8 cellular contexts compared by ENCODE assay signal in the genomic region with DNA sequence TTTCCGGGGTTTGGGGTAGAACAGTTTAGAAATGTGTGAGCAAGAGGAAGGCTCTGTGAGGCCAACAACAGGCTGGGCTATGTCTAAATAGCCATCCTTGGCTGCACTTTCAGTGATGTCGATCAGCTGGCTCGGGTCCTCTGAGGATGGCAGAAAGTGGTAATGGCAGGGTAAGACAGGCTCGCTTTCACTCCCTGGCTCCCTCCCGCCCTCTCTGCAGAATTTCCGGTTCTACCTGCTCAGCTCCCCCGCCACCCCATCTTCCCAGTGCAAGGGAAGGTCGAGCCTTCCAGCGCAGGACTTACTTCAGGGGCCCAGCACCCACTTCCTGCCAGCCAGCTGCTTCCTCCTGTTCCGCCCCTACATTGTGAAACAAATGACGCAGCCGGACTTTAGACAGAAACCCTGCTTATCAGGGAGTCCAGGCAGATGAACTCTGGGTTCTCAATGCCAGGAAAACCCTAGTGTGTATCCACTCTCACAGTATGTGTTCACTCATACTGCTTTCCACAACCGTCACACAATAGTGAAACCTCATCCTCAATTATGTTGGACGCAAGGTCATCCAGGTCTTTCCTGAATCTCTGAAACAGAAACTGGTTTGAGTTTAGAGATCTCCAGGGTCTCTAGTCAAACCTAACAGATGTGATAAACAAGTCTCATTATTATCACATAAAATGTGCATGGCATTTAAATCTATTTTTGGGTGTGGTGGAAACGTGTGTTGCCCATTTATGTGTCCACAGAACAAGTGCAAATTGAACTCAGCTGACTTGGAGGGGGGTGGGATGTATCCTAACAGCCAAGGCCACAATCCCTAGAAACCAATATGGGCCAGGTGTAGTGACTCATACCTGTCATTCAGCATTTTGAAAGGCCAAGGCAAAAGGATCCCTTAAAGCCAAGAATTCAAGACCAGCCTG. TPM values are rescaled to one million over a fixed set of nuclear protein-coding genes. Genes with fewer than 3 reads are reported as not detected.
DNase-seq lines count a peak whose midpoint lies in the region; ATAC-seq, FAIRE-seq and TF ChIP-seq lines count a peak whose summit lies in the region.

No MANE protein-coding gene starts in this region.

- H3K9me3 ChIP-seq in astrocyte (ENCODE audit: insufficient read depth, low read depth, low read length) (no peaks in the 10 kb centered on the region), HAP-1 (no peaks in the 10 kb centered on the region)

- CTCF ChIA-PET in T-cell (lab: Charles Lee): interaction anchor here in 1 of 2 donors (0.8 to 1.4 kb wide), 3 partner anchors 7 to 16 kb away, joined by 3 to 5 read pairs (median 3); partner anchors contain the start of gene F11R

- H2AFZ ChIP-seq in astrocyte (ENCODE audit: low read depth, low read length): peak overlapping the region; percentile 58

- no peak for FAIRE-seq in astrocyte (lab: Jason Lieb, UNC)

- TF ChIP-seq CTCF in astrocyte (IDR thresholded peaks at IDR 0.05; ENCODE audit: insufficient read depth, low read depth, low read length): no peak

- H3K27ac Mint-ChIP-seq in T-cell: peak overlapping the region; percentile 97 to 99
- peak overlapping the region; percentile 73 for H3K27ac Mint-ChIP-seq in astrocyte (ENCODE audit: unreplicated experiment)

- H3K36me3 ChIP-seq in astrocyte (ENCODE audit: insufficient read depth, low read length) (no peaks in the 10 kb centered on the region), HAP-1 (replicated peaks) (0 out of 2 replicates have a peak, but pooled peaks cover 2% of the 10 kb centered on the region)

- H3K4me3 Mint-ChIP-seq in T-cell (peak overlapping the region; percentile 71 to 78 (median 78)), astrocyte (ENCODE audit: unreplicated experiment) (peak overlapping the region; percentile 9)

- DNase-seq in Ammon's horn (ENCODE audit: low spot score) (peak; percentile 79), T-cell (peak; percentile 41 to 76 (median 58)), astrocyte (ENCODE audit: low read depth) (peak; percentile 46), iPS-NIHi11 (ENCODE audit: low spot score) (peak; percentile 65), HAP-1 (ENCODE audit: low spot score in 2 of 2) (no peak)
- DNase-seq in stimulated activated CD4-positive, alpha-beta T cell treated with anti-CD3 and anti-CD28 coated beads, Interleukin-12 subunit alpha, Interleukin-12 subunit beta, amount 100 ng/mL, for 48 hours (ENCODE audit: low read depth in 2 of 3, low spot score in 1 of 3): peak; percentile 53 to 61 (median 60)

- H3K9ac ChIP-seq in astrocyte (ENCODE audit: low read length): no peak overlapping the region

- POLR2A ChIA-PET in T-cell (lab: Charles Lee): interaction anchor here in 1 of 2 donors (0.6 kb wide), 1 partner anchor 54 kb away, joined by 3 read pairs; no protein-coding TSS in a partner anchor

- H3K27me3 Mint-ChIP-seq in T-cell (no peaks in the 10 kb centered on the region), astrocyte (ENCODE audit: low read depth, unreplicated experiment) (no peaks in the 10 kb centered on the region)

- H3K4me2 ChIP-seq in astrocyte (ENCODE audit: low read length): peak overlapping the region; percentile 5

- no peaks in the 10 kb centered on the region for H4K20me1 ChIP-seq in astrocyte (ENCODE audit: insufficient read depth, low read length)

- no peaks in the 10 kb centered on the region for H3K36me3 Mint-ChIP-seq in T-cell
- H3K36me3 Mint-ChIP-seq in astrocyte (ENCODE audit: low read depth, unreplicated experiment): peaks cover 2% of the 10 kb centered on the region

- H3K79me2 ChIP-seq in astrocyte (ENCODE audit: insufficient read depth, low read length): no peaks in the 10 kb centered on the region

- H3K4me1 Mint-ChIP-seq in T-cell: peaks cover 22 to 42% (median 42%) of the 10 kb centered on the region in 3 donors
- peaks cover 36% of the 10 kb centered on the region for H3K4me1 Mint-ChIP-seq in astrocyte (ENCODE audit: low read depth, unreplicated experiment)

- in situ Hi-C loops in HAP-1 (cut with MboI; ENCODE audit: low sequenced_read_pairs): no loop called here

- no peak overlapping the region for H3K27ac ChIP-seq in astrocyte (ENCODE audit: low read depth, low read length)

- ATAC-seq in GM19397 (IDR thresholded peaks at IDR 0.05; ENCODE audit: unreplicated experiment) (peak; percentile 86), HG03571 (IDR thresholded peaks at IDR 0.05; ENCODE audit: unreplicated experiment) (peak; percentile 82), T-cell (replicated peaks in 1 of 4) (peak; percentile 81 to 92 (median 86))

- H3K9me3 Mint-ChIP-seq in T-cell (no peaks in the 10 kb centered on the region), astrocyte (ENCODE audit: unreplicated experiment) (no peaks in the 10 kb centered on the region)

- H3K27me3 ChIP-seq in astrocyte (ENCODE audit: insufficient read depth, low read length) (peaks cover 7% of the 10 kb centered on the region), HAP-1 (ENCODE audit: low read depth) (no peaks in the 10 kb centered on the region)

- no peaks in the 10 kb centered on the region for H3K4me1 ChIP-seq in astrocyte (ENCODE audit: insufficient read depth, low read length)
- H3K4me1 ChIP-seq in HAP-1: peaks cover 34% of the 10 kb centered on the region

- H3K4me3 ChIP-seq in astrocyte (ENCODE audit: insufficient read depth, low read depth, low read length) (no peak overlapping the region), HAP-1 (no peak overlapping the region)

RNA-seq across cellular contexts. Expression of gene F11R, which starts 7.1 kb away (rescaled TPM):
- total RNA-seq in T-cell (10 to 100 TPM; 14.6 to 21.0 (median 18.7) TPM), astrocyte (53.7 and 68.6 TPM in 2 replicates)

RNA-seq across cellular contexts. Expression of gene TSTD1, which starts 24.9 kb away (rescaled TPM):
- total RNA-seq in T-cell (100 to 1,000 TPM in 2 of 5 donors, 10 to 100 TPM in 3; 39.9 to 130 (median 94.8) TPM), astrocyte (9.5 TPM in 2 replicates)

RNA-seq across cellular contexts. Expression of gene USF1, which starts 31.9 kb away (rescaled TPM):
- total RNA-seq in T-cell (10 to 100 TPM; 65.4 to 96.1 (median 92.2) TPM), astrocyte (61.3 and 70.1 TPM in 2 replicates)

RNA-seq across cellular contexts. Expression of gene ARHGAP30, which starts 55.8 kb away (rescaled TPM):
- 100 to 1,000 TPM; 193 to 299 (median 279) TPM for total RNA-seq in T-cell
- 0.19 and 0.25 TPM in 2 replicates for total RNA-seq in astrocyte

RNA-seq across cellular contexts. Expression of gene ITLN2, which starts 59.2 kb away (rescaled TPM):
- not detected for total RNA-seq in T-cell
- total RNA-seq in astrocyte: not detected in 2 replicates

Comparison
In these comparisons a context has a peak if more than half of its experiments do, and no peak if none do; other contexts are left out.
1. DNase-seq: peak in Ammon's horn (single experiment), T-cell (34 of 34), astrocyte (single experiment), iPS-NIHi11 (single experiment) and stimulated activated CD4-positive, alpha-beta T cell treated with anti-CD3 and anti-CD28 coated beads, Interleukin-12 subunit alpha, Interleukin-12 subunit beta, amount 100 ng/mL, for 48 hours (3 of 3); none in HAP-1 (0 of 2).
2. Peak in every context shown above with its lines, with median percentiles within 50 percentile points of each other: ATAC-seq.